In genomic region chr17:9644910-9645751, GRCh38 we compare ENCODE assay signal across 1 cellular context.
TF ChIP-seq lines count a peak whose summit lies in the region.

Gene USP43, plus strand, starts transcription at chr17:9645517. Its CDS starts 116 bp downstream, at chr17:9645633.

TF ChIP-seq in A549, 52 proteins besides CTCF, POLR2A, EP300 and RAD21 (continued from another document):
- TF ChIP-seq HMGXB4 (CRISPR knock-in tag; IDR thresholded peaks at IDR 0.05; ENCODE audit: borderline replicate concordance) (no peak), TFCP2L1 (CRISPR knock-in tag; IDR thresholded peaks at IDR 0.05) (no peak), HOXA7 (CRISPR knock-in tag; IDR thresholded peaks at IDR 0.05) (0 out of 2 replicates have a peak, but pooled peaks have one; percentile 34), CBX8 (IDR thresholded peaks at IDR 0.05) (no peak)
